In genomic region chr2:157438907-157439791, GRCh38 we compare ENCODE assay signal across 1 cellular context.
TF ChIP-seq lines count a peak whose summit lies in the region.

No MANE protein-coding gene starts in this region.

TF ChIP-seq in GM12878, 131 proteins besides CTCF, POLR2A, EP300 and RAD21 (continued from another document and continues in another):
- TF ChIP-seq ZNF687 (IDR thresholded peaks at IDR 0.05) = no peak
- TF ChIP-seq BACH1 (IDR thresholded peaks at IDR 0.05; ENCODE audit: borderline replicate concordance) = no peak
- no peak for TF ChIP-seq CHD4 (IDR thresholded peaks at IDR 0.05)
- no peak for TF ChIP-seq ZNF24 (IDR thresholded peaks at IDR 0.05)
- no peak for TF ChIP-seq GATAD2B (conservative IDR thresholded peaks at IDR 0.05; ENCODE audit: low read depth)
- TF ChIP-seq RFX5 (IDR thresholded peaks at IDR 0.05; ENCODE audit: low read depth, low read length) = no peak
- TF ChIP-seq REST (IDR thresholded peaks at IDR 0.05; ENCODE audit: low read depth, low read length) = no peak
- TF ChIP-seq HDGF (IDR thresholded peaks at IDR 0.05) = no peak
- no peak; the same call in 1 of the 2 replicates for TF ChIP-seq PKNOX1 (IDR thresholded peaks at IDR 0.05)
- no peak for TF ChIP-seq CEBPZ (IDR thresholded peaks at IDR 0.05; ENCODE audit: low read depth, low read length)
- TF ChIP-seq RB1 (IDR thresholded peaks at IDR 0.05; ENCODE audit: borderline replicate concordance) = 0 out of 2 replicates have a peak, but pooled peaks have one; percentile 58
- no peak for TF ChIP-seq MYB (IDR thresholded peaks at IDR 0.05; ENCODE audit: borderline replicate concordance, low read depth, low read length)
- TF ChIP-seq BRCA1 (IDR thresholded peaks at IDR 0.05; ENCODE audit: low read depth, low read length) = no peak
- TF ChIP-seq CBX5 (IDR thresholded peaks at IDR 0.05; ENCODE audit: low read depth) = no peak
- no peak for TF ChIP-seq SMAD1 (IDR thresholded peaks at IDR 0.05; ENCODE audit: low read depth, partially characterized antibody)
- TF ChIP-seq LARP7 (IDR thresholded peaks at IDR 0.05) = no peak
- no peak for TF ChIP-seq ZNF622 (IDR thresholded peaks at IDR 0.05)
- 0 out of 2 replicates have a peak, but pooled peaks have one; percentile 8 for TF ChIP-seq SMC3 (IDR thresholded peaks at IDR 0.05; ENCODE audit: borderline replicate concordance, low read length)
- no peak for TF ChIP-seq RELB (IDR thresholded peaks at IDR 0.05; ENCODE audit: low read depth)
- TF ChIP-seq FOXM1 (IDR thresholded peaks at IDR 0.05; ENCODE audit: low read depth, low read length) = no peak
- TF ChIP-seq STAT3 (IDR thresholded peaks at IDR 0.05; ENCODE audit: low read depth, low read length) = no peak
- peak; percentile 30 for TF ChIP-seq E2F8 (IDR thresholded peaks at IDR 0.05; ENCODE audit: low read depth, partially characterized antibody)
- no peak for TF ChIP-seq SMARCA5 (IDR thresholded peaks at IDR 0.05)
- TF ChIP-seq NBN (IDR thresholded peaks at IDR 0.05) = 0 out of 2 replicates have a peak, but pooled peaks have one; percentile 3
- no peak for TF ChIP-seq ZNF274 (IDR thresholded peaks at IDR 0.05; ENCODE audit: insufficient read depth, insufficient read length)
- no peak for TF ChIP-seq SREBF2 (IDR thresholded peaks at IDR 0.05; ENCODE audit: low read length)
- no peak for TF ChIP-seq PBX3 (IDR thresholded peaks at IDR 0.05; ENCODE audit: insufficient replicate concordance, low read depth, low read length)
- 0 out of 2 replicates have a peak, but pooled peaks have one; percentile 36 for TF ChIP-seq MTA3 (IDR thresholded peaks at IDR 0.05; ENCODE audit: borderline replicate concordance, low read length)
- TF ChIP-seq ZZZ3 (IDR thresholded peaks at IDR 0.05; ENCODE audit: control insufficient read depth, insufficient read length, low read depth) = no peak
- no peak for TF ChIP-seq CHD1 (IDR thresholded peaks at IDR 0.05; ENCODE audit: low read depth, low read length)
- peak; percentile 71 for TF ChIP-seq MXI1 (IDR thresholded peaks at IDR 0.05; ENCODE audit: low read depth, low read length)
- TF ChIP-seq ZNF592 (IDR thresholded peaks at IDR 0.05) = no peak
- no peak for TF ChIP-seq SRF (IDR thresholded peaks at IDR 0.05; ENCODE audit: low read depth in 2 of 2, low read length in 2 of 2)
- TF ChIP-seq ZSCAN29 (IDR thresholded peaks at IDR 0.05) = no peak
- 0 out of 2 replicates have a peak, but pooled peaks have one; percentile 17 for TF ChIP-seq CHD2 (IDR thresholded peaks at IDR 0.05; ENCODE audit: borderline replicate concordance, low read depth, low read length)
- no peak for TF ChIP-seq FOXK2 (IDR thresholded peaks at IDR 0.05)
